In genomic region chr12:53324113-53324778, GRCh38 we compare ENCODE assay signal across 8 cellular contexts. TPM values are rescaled to one million over a fixed set of nuclear protein-coding genes. Genes with fewer than 3 reads are reported as not detected.
DNase-seq lines count a peak whose midpoint lies in the region; ATAC-seq lines count a peak whose summit lies in the region.

No MANE protein-coding gene starts in this region.

- H3K27me3 Mint-ChIP-seq in dendritic cell treated with granulocyte-macrophage colony-stimulating factor and Interleukin-4, amounts not matched to agents 40 ng/mL and 50 ng/mL, for 4 days, result peaks cover 33% of the 10 kb centered on the region

- peaks cover 44% of the 10 kb centered on the region for H3K4me1 Mint-ChIP-seq in dendritic cell treated with granulocyte-macrophage colony-stimulating factor and Interleukin-4, amounts not matched to agents 40 ng/mL and 50 ng/mL, for 4 days (ENCODE audit: low read depth)

- DNase-seq in activated CD4-positive, alpha-beta T cell treated with anti-CD3 and anti-CD28 coated beads for 1 hour, result peak; percentile 44
- DNase-seq in substantia nigra (lab: John Stamatoyannopoulos, UW) (peak in 14 of 49 donors; percentile 13 to 66 (median 42)), AG20443 (ENCODE audit: low spot score) (no peak), DMS 273 treated with DMSO at 0.1 percent for 48 hours (lab: John Stamatoyannopoulos, UW) (no peak)

- H3K9ac ChIP-seq in HUES64 (ENCODE audit: low read depth, low read length) (peak overlapping the region; percentile 12; the same call in 1 of the 2 replicates), mucosa of rectum (ENCODE audit: low read depth in 1 of 2, low read length in 2 of 2) (peak overlapping the region; percentile 69 to 73)

- H3K9me3 Mint-ChIP-seq in dendritic cell treated with granulocyte-macrophage colony-stimulating factor and Interleukin-4, amounts not matched to agents 40 ng/mL and 50 ng/mL, for 4 days, result no peaks in the 10 kb centered on the region

- peaks cover 59% of the 10 kb centered on the region for H3K27me3 ChIP-seq in HUES64 (ENCODE audit: insufficient read depth, low read length)
- peaks cover 0 to 30% of the 10 kb centered on the region in 2 donors for H3K27me3 ChIP-seq in mucosa of rectum (ENCODE audit: control insufficient read depth in 2 of 2, insufficient read depth in 2 of 2, low read length in 2 of 2)

- H3K4me3 ChIP-seq in HUES64 (ENCODE audit: low read length) (peak overlapping the region; percentile 62), mucosa of rectum (ENCODE audit: low read length in 2 of 2) (peak overlapping the region; percentile 70 to 71)

- H3K9me3 ChIP-seq in HUES64 (ENCODE audit: insufficient read depth, low read depth, low read length) (no peaks in the 10 kb centered on the region), mucosa of rectum (ENCODE audit: control insufficient read depth in 2 of 2, low read length in 2 of 2) (no peaks in the 10 kb centered on the region)

- peak overlapping the region; percentile 70 for H3K4me3 Mint-ChIP-seq in dendritic cell treated with granulocyte-macrophage colony-stimulating factor and Interleukin-4, amounts not matched to agents 40 ng/mL and 50 ng/mL, for 4 days

- H3K4me1 ChIP-seq in HUES64 (ENCODE audit: insufficient read depth, low read length) (peaks cover 24% of the 10 kb centered on the region), mucosa of rectum (ENCODE audit: control insufficient read depth in 2 of 2, insufficient read depth in 2 of 2, low read length in 2 of 2) (peaks cover 29 to 30% of the 10 kb centered on the region in 2 donors)

- peak overlapping the region; percentile 83 for H3K27ac Mint-ChIP-seq in dendritic cell treated with granulocyte-macrophage colony-stimulating factor and Interleukin-4, amounts not matched to agents 40 ng/mL and 50 ng/mL, for 4 days

- H3K36me3 ChIP-seq in HUES64 (ENCODE audit: insufficient read depth, low read length), result peaks cover 5% of the 10 kb centered on the region
- H3K36me3 ChIP-seq in mucosa of rectum (ENCODE audit: control insufficient read depth in 2 of 2, insufficient read depth in 2 of 2, low read length in 2 of 2), result peaks cover 0 to 7% of the 10 kb centered on the region in 2 donors

- H3K36me3 Mint-ChIP-seq in dendritic cell treated with granulocyte-macrophage colony-stimulating factor and Interleukin-4, amounts not matched to agents 40 ng/mL and 50 ng/mL, for 4 days (ENCODE audit: low read depth), result peaks cover 20% of the 10 kb centered on the region

- WGBS in HUES64, result 11% methylated on average over 28 of the region's 28 CpGs

- intact Hi-C loops in dendritic cell treated with granulocyte-macrophage colony-stimulating factor and Interleukin-4, amounts not matched to agents 40 ng/mL and 50 ng/mL, for 4 days (cut with micrococcal nuclease), result loop anchor here (1.0 kb wide), 3 partner anchors 21 to 97 kb away; no protein-coding TSS in a partner anchor

- peak; percentile 33 for ATAC-seq in GM19035 (IDR thresholded peaks at IDR 0.05; ENCODE audit: unreplicated experiment)

- H3K27ac ChIP-seq in HUES64 (ENCODE audit: low read depth, low read length), result no peak overlapping the region
- H3K27ac ChIP-seq in mucosa of rectum (ENCODE audit: low read depth in 2 of 2, low read length in 2 of 2), result peak overlapping the region; percentile 82 to 90
- peak overlapping the region; percentile 100 for H3K27ac ChIP-seq in substantia nigra (ENCODE audit: low read depth, low read length, poor library complexity, severe bottlenecking)

RNA-seq across cellular contexts. Expression of gene AAAS, which starts 2.8 kb away (rescaled TPM):
- polyA plus RNA-seq in HUES64 (2013, experiment 1 of 2), result 48.4 TPM
- polyA plus RNA-seq in HUES64 (2013, experiment 2 of 2), result 52.7 TPM

RNA-seq across cellular contexts. Expression of gene SP7, which starts 11.9 kb away (rescaled TPM):
- polyA plus RNA-seq in HUES64 (2013, experiment 1 of 2), result 0.20 TPM
- polyA plus RNA-seq in HUES64 (2013, experiment 2 of 2), result 0.06 TPM

RNA-seq across cellular contexts. Expression of gene MYG1, which starts 24.8 kb away (rescaled TPM):
- polyA plus RNA-seq in HUES64 (2013, experiment 1 of 2), result 60.0 TPM
- 63.1 TPM for polyA plus RNA-seq in HUES64 (2013, experiment 2 of 2)

RNA-seq across cellular contexts. Expression of gene PFDN5, which starts 28.9 kb away (rescaled TPM):
- polyA plus RNA-seq in HUES64 (2013, experiment 1 of 2), result 364 TPM
- polyA plus RNA-seq in HUES64 (2013, experiment 2 of 2), result 381 TPM

RNA-seq across cellular contexts. Expression of gene SP1, which starts 55.7 kb away (rescaled TPM):
- polyA plus RNA-seq in HUES64 (2013, experiment 1 of 2), result 32.4 TPM
- polyA plus RNA-seq in HUES64 (2013, experiment 2 of 2), result 37.5 TPM
